Comparison of ENCODE assay signal across 35 cellular contexts in genomic region chr3:72203613-72204349, GRCh38.
"Had no signal": no experiment of that assay in that cellular context is flagged by ENCODE, and none has a peak within 500 bp of the region (broad histone marks: within the 10 kb centered on the region; RNA-seq: fewer than 3 reads in every experiment).

No MANE protein-coding gene starts in this region.

- H3K27ac ChIP-seq: Peyer's patch had no signal

- H3K36me3 ChIP-seq: MG63, Peyer's patch had no signal

- H3K4me3 ChIP-seq: MG63, Peyer's patch had no signal

- ATAC-seq: activated CD4-positive, alpha-beta T cell treated with anti-CD3 and anti-CD28 coated beads for 36 hours; activated CD4-positive, CD25-positive, alpha-beta regulatory T cell treated with anti-CD3 and anti-CD28 coated beads, Interleukin-2, amount 50 U/mL, for 24 hours; activated CD8-positive, alpha-beta T cell treated with anti-CD3 and anti-CD28 coated beads, Interleukin-2, amount 10 ng/mL, durations not matched to agents 7 days and 5 days; activated naive CD8-positive, alpha-beta T cell treated with anti-CD3 and anti-CD28 coated beads, Interleukin-2, amount 50 U/mL, for 24 hours; PC-3; Right ventricle myocardium inferior; SK-N-SH treated with all-trans-retinoic acid at 6 μM for 48 hours had no signal

- DNase-seq: activated CD4-positive, alpha-beta T cell treated with anti-CD3 and anti-CD28 coated beads for 36 hours; activated CD4-positive, alpha-beta T cell treated with anti-CD3 and anti-CD28 coated beads, Interleukin-2, amount 10 ng/mL, durations not matched to agents 7 days and 5 days; activated CD4-positive, alpha-beta T cell treated with anti-CD3 and anti-CD28 coated beads, Interleukin-2, amount 50 U/mL, for 48 hours; activated CD8-positive, alpha-beta T cell treated with anti-CD3 and anti-CD28 coated beads, Interleukin-2, amount 10 ng/mL, durations not matched to agents 7 days and 5 days; activated effector memory CD4-positive, alpha-beta T cell treated with Interleukin-2 at 50 U/mL for 16 hours; activated naive CD4-positive, alpha-beta T cell treated with anti-CD3 and anti-CD28 coated beads, Interleukin-2, amount 10 ng/mL, durations not matched to agents 7 days and 5 days; activated naive CD8-positive, alpha-beta T cell treated with anti-CD3 and anti-CD28 coated beads, Interleukin-2, amount 50 U/mL, for 24 hours; activated T-cell treated with anti-CD3 and anti-CD28 coated beads, Interleukin-2, amount 50 U/mL, for 48 hours; anterior cingulate cortex; caudate nucleus; cerebellar nuclear complex; Kasumi-1; MG63; NCI-H1048; NCI-H1105 treated with DMSO at 0.1 percent for 48 hours; NCI-H1436; NCI-H187; NCI-H2029 treated with DMSO at 0.1 percent for 48 hours; NCI-H2107; NCI-H2171 treated with DMSO at 0.1 percent for 48 hours; NCI-H2227 treated with DMSO at 0.1 percent for 48 hours; NCI-H446; NCI-H510A treated with DMSO at 0.1 percent for 48 hours; NCI-H748 treated with DMSO at 0.1 percent for 48 hours; NK-92 treated with Interleukin-12 subunit alpha and Interleukin-12 subunit beta, amount 100 ng/mL, for 24 hours; PC-3; Peyer's patch; RPMI8226; SIG-M5; T-helper 1 cell; T1000 had no signal

- H3K9me3 ChIP-seq: MG63, Peyer's patch had no signal

- H3K27me3 ChIP-seq: MG63, Peyer's patch had no signal

- FAIRE-seq: bronchial epithelial cell had no signal

- H3K4me1 ChIP-seq: Peyer's patch had no signal
